In the genomic region with DNA sequence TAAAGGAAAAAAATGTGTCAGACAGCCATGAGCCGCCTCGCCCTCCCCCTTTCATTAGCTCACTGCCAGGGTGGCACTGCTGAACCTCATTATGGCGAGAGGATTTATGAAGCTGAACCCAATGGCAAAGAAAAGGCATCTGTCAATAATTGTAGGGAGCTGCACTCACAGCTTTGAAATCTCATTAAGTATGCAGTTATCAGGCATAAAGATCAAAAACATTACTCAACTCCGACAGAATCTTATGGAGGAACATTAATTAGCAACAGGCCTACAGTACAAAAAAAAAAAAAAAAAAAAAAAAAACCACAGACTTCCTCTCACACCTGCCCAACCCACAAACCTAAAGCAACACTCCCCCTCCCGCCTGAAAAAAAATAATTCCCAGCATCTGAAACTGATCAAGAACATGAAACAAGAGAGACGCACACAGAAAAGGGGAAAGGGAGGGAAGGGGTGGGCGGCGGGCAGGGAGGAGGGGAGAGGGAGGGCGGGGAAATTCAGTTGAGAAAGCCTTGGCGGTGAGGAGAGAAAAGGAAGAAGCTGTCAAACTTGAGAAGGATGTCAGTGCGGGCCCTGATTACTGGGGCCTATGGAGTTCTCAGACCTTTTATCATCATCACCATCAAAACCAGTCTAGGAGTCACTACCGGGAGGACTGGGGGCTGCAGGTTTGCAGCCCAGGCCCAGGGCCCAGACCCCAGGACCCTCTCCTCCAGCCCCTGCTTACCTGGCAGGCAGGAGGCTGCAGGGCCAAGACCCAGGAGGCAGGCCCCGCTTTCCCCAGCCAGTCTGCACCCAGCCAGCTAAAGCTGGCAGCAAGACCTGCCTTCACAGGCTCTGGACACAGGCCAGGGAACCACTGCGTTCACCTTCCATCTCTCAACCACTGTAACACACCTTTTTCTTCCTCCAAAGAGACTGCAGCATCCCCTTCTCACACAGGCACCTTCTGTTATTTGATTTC, we compare ENCODE assay signal across 8 cellular contexts. TPM values are rescaled to one million over a fixed set of nuclear protein-coding genes. Genes with fewer than 3 reads are reported as not detected.
DNase-seq lines count a peak whose midpoint lies in the region; ATAC-seq and TF ChIP-seq lines count a peak whose summit lies in the region.

No MANE protein-coding gene starts in this region.

- peak overlapping the region; percentile 83 for H3K27ac Mint-ChIP-seq in T-helper 17 cell

- H3K27me3 ChIP-seq in heart left ventricle (no peaks in the 10 kb centered on the region), right atrium auricular region (no peaks in the 10 kb centered on the region), foreskin keratinocyte (no peaks in the 10 kb centered on the region), upper lobe of right lung (no peaks in the 10 kb centered on the region)

- H3K36me3 ChIP-seq in heart left ventricle (peaks cover 0 to 5% (median 0%) of the 10 kb centered on the region in 9 donors), right atrium auricular region (no peaks in the 10 kb centered on the region), upper lobe of right lung (no peaks in the 10 kb centered on the region)

- peak in 1 of 5 donors; percentile 28 for DNase-seq in heart left ventricle
- no peak for DNase-seq in right atrium auricular region (ENCODE audit: low spot score)
- peak in 1 of 3 donors; percentile 28 for DNase-seq in T-helper 17 cell
- DNase-seq in foreskin keratinocyte: peak in 1 of 2 donors; percentile 24
- DNase-seq in upper lobe of right lung: no peak
- DNase-seq in kidney tubule cell (ENCODE audit: low spot score): no peak
- DNase-seq in DMS153 treated with DMSO at 0.1 percent for 48 hours (lab: John Stamatoyannopoulos, UW; ENCODE audit: unreplicated experiment): no peak

- H3K4me3 ChIP-seq in heart left ventricle: peak overlapping the region in 2 of 12 donors; percentile 13 to 15
- no peak overlapping the region for H3K4me3 ChIP-seq in right atrium auricular region
- no peak overlapping the region for H3K4me3 ChIP-seq in upper lobe of right lung

- TF ChIP-seq POLR2A in heart left ventricle (IDR thresholded peaks at IDR 0.05): no peak

- TF ChIP-seq CTCF in heart left ventricle (IDR thresholded peaks at IDR 0.05) (no peak), right atrium auricular region (IDR thresholded peaks at IDR 0.05) (no peak), foreskin keratinocyte (conservative IDR thresholded peaks at IDR 0.05) (no peak), upper lobe of right lung (IDR thresholded peaks at IDR 0.05) (no peak)

- peak overlapping the region in 7 of 12 donors; percentile 34 to 74 (median 49) for H3K27ac ChIP-seq in heart left ventricle
- H3K27ac ChIP-seq in right atrium auricular region: peak overlapping the region in 1 of 2 donors; percentile 27
- H3K27ac ChIP-seq in foreskin keratinocyte: no peak overlapping the region
- no peak overlapping the region for H3K27ac ChIP-seq in upper lobe of right lung

- peak overlapping the region; percentile 82 for H3K4me3 Mint-ChIP-seq in T-helper 17 cell

- H3K27me3 Mint-ChIP-seq in T-helper 17 cell: peaks cover 22% of the 10 kb centered on the region

- 62 to 73% (median 66%) methylated on average over 14 of the region's 14 CpGs for WGBS in heart left ventricle, 4 donors

- ATAC-seq in heart left ventricle (peak in 2 of 4 donors; percentile 17 to 32), T-helper 17 cell (peak; percentile 81), foreskin keratinocyte (peak; percentile 39), upper lobe of right lung (peak; percentile 46), GM19324 (IDR thresholded peaks at IDR 0.05; ENCODE audit: low FRiP score, unreplicated experiment) (no peak)

- H3K9me3 ChIP-seq in heart left ventricle (no peaks in the 10 kb centered on the region), right atrium auricular region (no peaks in the 10 kb centered on the region), T-helper 17 cell (ENCODE audit: control insufficient read depth, low read length, poor library complexity, severe bottlenecking) (no peaks in the 10 kb centered on the region), upper lobe of right lung (no peaks in the 10 kb centered on the region)

- H3K36me3 Mint-ChIP-seq in T-helper 17 cell (ENCODE audit: low read depth): no peaks in the 10 kb centered on the region

- peaks cover 21% of the 10 kb centered on the region for H3K4me1 Mint-ChIP-seq in T-helper 17 cell

- intact Hi-C loops in heart left ventricle (cut with DNase I) (loop anchor here in 1 of 10 donors (10.0 kb wide), 1 partner anchor 1736 kb away; a partner anchor contains a TSS), upper lobe of right lung (cut with DNase I) (no loop called here)

- H3K4me1 ChIP-seq in heart left ventricle: peaks cover 0 to 39% (median 18%) of the 10 kb centered on the region in 12 donors
- peaks cover 0 to 17% of the 10 kb centered on the region in 2 donors for H3K4me1 ChIP-seq in right atrium auricular region
- peaks cover 7% of the 10 kb centered on the region for H3K4me1 ChIP-seq in foreskin keratinocyte
- H3K4me1 ChIP-seq in upper lobe of right lung: peaks cover 25% of the 10 kb centered on the region

RNA-seq across cellular contexts. Expression of a gene that starts 8.9 kb away (rescaled TPM):
- total RNA-seq in heart left ventricle (10 to 100 TPM in 1 of 9 donors, 1 to 10 TPM in 8; 2.0 to 11.5 (median 2.7) TPM), right atrium auricular region (1 to 10 TPM; 3.9 to 5.6 TPM), T-helper 17 cell (1 to 10 TPM in 1 of 2 donors, under 1 TPM in 1; 0.68 to 1.3 TPM), foreskin keratinocyte (8.4 and 8.8 TPM in 2 replicates), upper lobe of right lung (5.8 TPM)
- polyA plus RNA-seq in heart left ventricle (1 to 10 TPM in 1 of 2 donors, under 1 TPM in 1; 0.88 to 1.8 TPM), foreskin keratinocyte (3.1 and 3.4 TPM in 2 replicates)

Comparison
In these comparisons a context has a peak if more than half of its experiments do, and no peak if none do; other contexts are left out.
1. H3K27ac ChIP-seq: peak in heart left ventricle (7 of 12); none in foreskin keratinocyte (single experiment) and upper lobe of right lung (single experiment).